Comparison of ENCODE assay signal across 24 cellular contexts in the genomic region with DNA sequence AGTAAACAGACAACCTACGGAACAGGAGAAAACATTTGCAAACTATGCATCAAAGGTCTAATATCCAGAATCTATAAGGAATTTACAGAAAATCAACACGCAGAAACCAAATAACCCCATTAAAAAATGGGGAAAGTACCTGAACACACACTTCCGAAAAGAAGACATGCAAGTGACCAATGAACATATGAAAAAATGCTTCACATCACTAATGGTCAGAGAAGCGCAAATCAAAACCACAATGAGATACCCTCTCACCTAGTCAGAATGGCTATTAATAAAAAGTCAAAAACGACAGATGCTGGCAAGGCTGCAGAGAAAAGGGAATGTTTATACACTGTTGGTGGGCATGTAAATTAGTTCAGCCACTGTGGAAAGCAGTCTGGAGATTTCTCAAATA.
"Had no signal": no experiment of that assay in that cellular context is flagged by ENCODE, and none has a peak within 500 bp of the region (broad histone marks: within the 10 kb centered on the region; RNA-seq: fewer than 3 reads in every experiment).

No MANE protein-coding gene starts in this region.

- H3K4me2 ChIP-seq: PC-9 had no signal

- H3K27me3 ChIP-seq: MG63, Peyer's patch, SJCRH30 had no signal

- H3K27ac ChIP-seq: PC-9, Peyer's patch, SJCRH30 had no signal

- H3K4me3 ChIP-seq: MG63, PC-9, Peyer's patch, SJCRH30 had no signal

- H3K36me3 ChIP-seq: SJCRH30 had no signal

- H3K4me1 ChIP-seq: Peyer's patch had no signal

- ATAC-seq: HepG2, Right ventricle myocardium inferior, SK-N-SH treated with all-trans-retinoic acid at 6 μM for 48 hours had no signal

- DNase-seq: IMR-90, Karpas-422, KG1, MG63, NCI-H1092 treated with DMSO at 0.1 percent for 48 hours, NCI-H1436, NCI-H187, NCI-H2029, NCI-H2081 treated with DMSO at 0.1 percent for 48 hours, NCI-H2171, NCI-H226, NCI-H446, NCI-H510A, NCI-H524 treated with DMSO at 0.1 percent for 48 hours, NCI-H69, NCI-H774, OCI-M1, PC-9, Peyer's patch, SHP77 treated with DMSO at 0.1 percent for 48 hours, SJCRH30 had no signal

- H2AFZ ChIP-seq: PC-9 had no signal

- H3K9me3 ChIP-seq: Peyer's patch had no signal
